Comparison of ENCODE assay signal across 17 cellular contexts in the genomic region with DNA sequence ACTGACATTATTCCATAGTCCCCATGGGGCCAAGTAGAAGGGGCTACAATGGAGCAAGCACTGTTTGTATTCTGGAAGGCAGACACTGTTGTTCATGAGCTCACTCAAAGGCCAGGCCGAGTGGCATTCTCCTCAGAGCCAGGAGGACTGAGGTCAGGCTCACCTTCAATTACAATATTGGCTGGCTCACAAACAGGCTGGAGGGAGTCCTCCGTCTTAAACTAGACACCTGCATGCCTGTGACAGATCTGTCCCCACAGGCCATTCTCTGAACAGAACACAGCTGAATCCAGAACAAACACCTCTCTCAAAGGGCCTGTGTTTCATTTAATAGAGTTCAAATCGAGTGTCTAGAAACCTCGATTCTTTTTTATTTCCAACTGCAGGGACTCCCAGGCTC.
DNase-seq lines count a peak whose midpoint lies in the region; ATAC-seq, FAIRE-seq and TF ChIP-seq lines count a peak whose summit lies in the region.
"Had no signal": no experiment of that assay in that cellular context is flagged by ENCODE, and none has a peak within 500 bp of the region (broad histone marks: within the 10 kb centered on the region; RNA-seq: fewer than 3 reads in every experiment).

No MANE protein-coding gene starts in this region.

- no peak for TF ChIP-seq POLR2A in right lobe of liver (IDR thresholded peaks at IDR 0.05)

- H3K9ac ChIP-seq in skeletal muscle tissue (ENCODE audit: low read depth in 1 of 3, low read length in 3 of 3): peak overlapping the region in 2 of 3 donors; percentile 9 to 57

- intact Hi-C loops in right lobe of liver (cut with DNase I): no loop called here

- ATAC-seq in right lobe of liver: no peak
- ATAC-seq: A549 had no signal

- no peaks in the 10 kb centered on the region for H3K27me3 ChIP-seq in bronchial epithelial cell (ENCODE audit: control insufficient read depth, insufficient read depth, low read length)
- H3K27me3 ChIP-seq in skeletal muscle tissue (ENCODE audit: control insufficient read depth in 3 of 3, insufficient read depth in 3 of 3, low read length in 3 of 3): no peaks in the 10 kb centered on the region
- H3K27me3 ChIP-seq in right lobe of liver: no peaks in the 10 kb centered on the region
- H3K27me3 ChIP-seq: BE2C had no signal

- H3K4me3 ChIP-seq in bronchial epithelial cell (ENCODE audit: low read depth, low read length) (no peak overlapping the region), skeletal muscle tissue (ENCODE audit: low read length in 3 of 3) (no peak overlapping the region), right lobe of liver (no peak overlapping the region)
- H3K4me3 ChIP-seq: A549, HAP-1 had no signal

- peak; percentile 24 for DNase-seq in G401 (ENCODE audit: low spot score)
- DNase-seq in NCI-H146 (lab: John Stamatoyannopoulos, UW): peak; percentile 72
- no peak for DNase-seq in bronchial epithelial cell (ENCODE audit: low read depth)
- DNase-seq in stimulated activated CD4-positive, alpha-beta T cell treated with anti-CD3 and anti-CD28 coated beads, Interleukin-2, amount 100 ng/mL, for 24 hours: no peak
- DNase-seq in right lobe of liver: no peak
- DNase-seq: BE2C; CD4-positive, alpha-beta memory T cell; DMS153; DND-41; GF-D8 had no signal

- in situ Hi-C loops in G401 (cut with HindIII; ENCODE audit: low sequenced_read_pairs): no loop called here

- no peaks in the 10 kb centered on the region for H3K36me3 ChIP-seq in bronchial epithelial cell (ENCODE audit: control insufficient read depth, insufficient read depth, low read length)
- no peaks in the 10 kb centered on the region for H3K36me3 ChIP-seq in skeletal muscle tissue (ENCODE audit: control insufficient read depth in 3 of 3, insufficient read depth in 3 of 3, low read length in 3 of 3)
- H3K36me3 ChIP-seq in right lobe of liver: no peaks in the 10 kb centered on the region
- H3K36me3 ChIP-seq: BE2C, HAP-1 had no signal

- WGBS in right lobe of liver (ENCODE audit: insufficient coverage, low coverage, low lambda C conversion rate, missing lambda C conversion rate): 48% methylated on average over 4 of the region's 4 CpGs

- H3K27ac ChIP-seq in skeletal muscle tissue (ENCODE audit: low read depth, low read length) (peak overlapping the region; percentile 12), right lobe of liver (no peak overlapping the region)
- H3K27ac ChIP-seq: A549, C4-2B had no signal

- H3K9me3 ChIP-seq in skeletal muscle tissue (ENCODE audit: control insufficient read depth in 3 of 3, low read length in 3 of 3) (no peaks in the 10 kb centered on the region), right lobe of liver (no peaks in the 10 kb centered on the region)
- H3K9me3 ChIP-seq: A549, BE2C, HAP-1 had no signal

- TF ChIP-seq CTCF in bronchial epithelial cell (IDR thresholded peaks at IDR 0.05; ENCODE audit: insufficient read depth, low read length, severe bottlenecking) (no peak), right lobe of liver (IDR thresholded peaks at IDR 0.05) (no peak)

- peaks cover 21 to 22% (median 22%) of the 10 kb centered on the region in 3 donors for H3K4me1 ChIP-seq in skeletal muscle tissue (ENCODE audit: control insufficient read depth in 3 of 3, insufficient read depth in 3 of 3, low read length in 3 of 3)
- no peaks in the 10 kb centered on the region for H3K4me1 ChIP-seq in right lobe of liver
- H3K4me1 ChIP-seq: A549, BE2C, HAP-1 had no signal

- peak; percentile 23 for FAIRE-seq in bronchial epithelial cell (lab: Jason Lieb, UNC)
- FAIRE-seq: A549, D721Med, GM19239, H1 had no signal

Comparison
In these comparisons a context has a peak if more than half of its experiments do, and no peak if none do; other contexts are left out.
1. DNase-seq: peak in G401 (single experiment) and NCI-H146 (single experiment); none in bronchial epithelial cell (single experiment), stimulated activated CD4-positive, alpha-beta T cell treated with anti-CD3 and anti-CD28 coated beads, Interleukin-2, amount 100 ng/mL, for 24 hours (0 of 2) and right lobe of liver (0 of 3).